3 cellular contexts compared by ENCODE assay signal in genomic region chr5:159228097-159228496, GRCh38.
TF ChIP-seq lines count a peak whose summit lies in the region.
"Not testable (repeated sequence)": the region's sequence is repeated elsewhere in the genome, so short reads cannot be mapped to it uniquely, and the experiment has no call there.

No MANE protein-coding gene starts in this region.

TF ChIP-seq in A549, 52 proteins besides CTCF, POLR2A, EP300 and RAD21:
- not testable (repeated sequence) for TF ChIP-seq FOSL2 (IDR thresholded peaks at IDR 0.05)
- TF ChIP-seq FOSL2 (CRISPR knock-in tag; IDR thresholded peaks at IDR 0.05), result peak; percentile 71
- peak; percentile 56; the same call in 1 of the 2 replicates for TF ChIP-seq MAX (IDR thresholded peaks at IDR 0.05)
- TF ChIP-seq JUN (IDR thresholded peaks at IDR 0.05), result 0 out of 5 replicates have a peak, but pooled peaks of 1 of the 2 experiments have one; percentile 34

TF ChIP-seq in HEK293, 187 proteins besides CTCF, POLR2A, EP300 and RAD21:
- TF ChIP-seq KLF1 (tag by site-specific recombination; IDR thresholded peaks at IDR 0.05) (peak; percentile 39; the same call in 1 of the 2 replicates), ZNF362 (tag by site-specific recombination; IDR thresholded peaks at IDR 0.05) (0 out of 2 replicates have a peak, but pooled peaks have one; percentile 13), OSR2 (tag by site-specific recombination; IDR thresholded peaks at IDR 0.05) (0 out of 2 replicates have a peak, but pooled peaks have one; percentile 7), GLIS1 (tag by site-specific recombination; IDR thresholded peaks at IDR 0.05) (peak; percentile 27; the same call in 1 of the 2 replicates)

TF ChIP-seq in K562, 482 proteins besides CTCF, POLR2A, EP300 and RAD21:
- TF ChIP-seq FOSL1 (tag; conservative IDR thresholded peaks at IDR 0.05) (peak; percentile 72), ATF3 (IDR thresholded peaks at IDR 0.05) (peak; percentile 79), L3MBTL2 (IDR thresholded peaks at IDR 0.05) (0 out of 2 replicates have a peak, but pooled peaks have one; percentile 20), ARID1B (IDR thresholded peaks at IDR 0.05) (0 out of 2 replicates have a peak, but pooled peaks have one; percentile 25), ZNF512 (tag; IDR thresholded peaks at IDR 0.05) (0 out of 2 replicates have a peak, but pooled peaks have one; percentile 6), SMAD4 (CRISPR knock-in tag; conservative IDR thresholded peaks at IDR 0.05) (0 out of 2 replicates have a peak, but pooled peaks have one; percentile 17), SOX6 (IDR thresholded peaks at IDR 0.05) (peak; percentile 32; the same call in 1 of the 2 replicates)
- not testable (repeated sequence) for TF ChIP-seq ATF3 (CRISPR knock-in tag; conservative IDR thresholded peaks at IDR 0.05)
